In the genomic region with DNA sequence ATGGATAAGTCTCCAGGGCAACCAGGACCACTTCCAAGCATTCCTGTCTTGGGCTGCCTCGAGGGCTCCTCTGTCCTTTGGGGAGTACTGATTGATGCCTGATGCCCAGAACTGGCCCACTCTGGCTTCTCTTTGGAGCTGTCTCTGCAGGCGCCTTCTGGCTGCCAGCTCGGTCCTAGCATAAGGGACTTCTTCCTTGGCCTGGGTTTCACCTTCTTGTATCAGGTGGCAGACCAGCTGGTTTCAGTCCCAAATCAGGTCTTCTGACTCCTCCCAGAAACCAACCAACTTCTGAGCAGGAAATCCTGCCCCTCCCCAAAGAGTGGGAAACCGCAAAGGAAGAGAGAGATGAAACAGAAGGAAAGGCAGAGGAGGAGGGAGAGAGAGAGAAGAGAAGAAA, we compare ENCODE assay signal across 15 cellular contexts. TPM values are rescaled to one million over a fixed set of nuclear protein-coding genes. Genes with fewer than 3 reads are reported as not detected.
A peak's percentile ranks its signal among the peaks of the same experiment; 100 is the strongest.
DNase-seq lines count a peak whose midpoint lies in the region; ATAC-seq and TF ChIP-seq lines count a peak whose summit lies in the region.
"Had no signal": no experiment of that assay in that cellular context is flagged by ENCODE, and none has a peak within 500 bp of the region (broad histone marks: within the 10 kb centered on the region; RNA-seq: fewer than 3 reads in every experiment).

No MANE protein-coding gene starts in this region.

- no peak overlapping the region for H3K4ac ChIP-seq in H9 (ENCODE audit: low read depth, low read length)

- no peaks in the 10 kb centered on the region for H3K79me1 ChIP-seq in H9 (ENCODE audit: insufficient read depth, low read depth, low read length, poor library complexity, severe bottlenecking)

- no peak overlapping the region for H3K14ac ChIP-seq in H9 (ENCODE audit: insufficient read depth, low read length)

- CTCF ChIA-PET in activated naive CD4-positive, alpha-beta T cell treated with anti-CD3 and anti-CD28 coated beads for 36 hours (lab: Charles Lee): interaction anchor here (0.7 to 5.3 kb wide), 7 partner anchors 9 to 79 kb away, joined by 3 to 17 read pairs (median 4); no protein-coding TSS in a partner anchor
- CTCF ChIA-PET in activated CD8-positive, alpha-beta T cell treated with anti-CD3 and anti-CD28 coated beads for 36 hours (lab: Charles Lee): interaction anchor here (0.7 to 1.7 kb wide), 4 partner anchors 12 to 119 kb away, joined by 3 to 8 read pairs (median 4); no protein-coding TSS in a partner anchor

- no peak overlapping the region for H3K56ac ChIP-seq in H9 (ENCODE audit: insufficient read length, low read depth, low read length)

- H3K23me2 ChIP-seq in H9 (ENCODE audit: insufficient read length, low read depth, low read length, poor library complexity, severe bottlenecking): no peaks in the 10 kb centered on the region

- no peak overlapping the region for H2AFZ ChIP-seq in H9 (ENCODE audit: low read length)
- H2AFZ ChIP-seq: parathyroid adenoma had no signal

- no peaks in the 10 kb centered on the region for H3K36me3 ChIP-seq in spleen

- no peak overlapping the region for H2BK5ac ChIP-seq in H9 (ENCODE audit: insufficient read length, low read length)

- H2BK15ac ChIP-seq in H9 (ENCODE audit: low read depth, low read length): no peak overlapping the region

- no peak overlapping the region for H3K18ac ChIP-seq in H9 (ENCODE audit: insufficient read length, low read depth, low read length)

- H2BK20ac ChIP-seq in H9 (ENCODE audit: low read depth, low read length, poor library complexity, severe bottlenecking): no peak overlapping the region

- H3K27me3 Mint-ChIP-seq in activated naive CD4-positive, alpha-beta T cell treated with anti-CD3 and anti-CD28 coated beads for 36 hours (ENCODE audit: low read depth): no peaks in the 10 kb centered on the region
- peaks cover 19% of the 10 kb centered on the region for H3K27me3 Mint-ChIP-seq in H9 (ENCODE audit: low read depth)
- H3K27me3 Mint-ChIP-seq in activated CD8-positive, alpha-beta T cell treated with anti-CD3 and anti-CD28 coated beads for 36 hours: peaks cover 11% of the 10 kb centered on the region

- no peak overlapping the region for H3K4me3 ChIP-seq in spleen
- H3K4me3 ChIP-seq: SK-N-MC had no signal

- intact Hi-C loops in activated naive CD4-positive, alpha-beta T cell treated with anti-CD3 and anti-CD28 coated beads for 36 hours (cut with micrococcal nuclease): loop anchor here (1.0 kb wide), 1 partner anchor 13 kb away; no protein-coding TSS in a partner anchor
- intact Hi-C loops in activated CD8-positive, alpha-beta T cell treated with anti-CD3 and anti-CD28 coated beads for 36 hours (cut with micrococcal nuclease): no loop called here
- intact Hi-C loops in spleen (cut with DNase I; ENCODE audit: low total_unique reads): no loop called here

- no peak overlapping the region for H3K9ac ChIP-seq in H9 (ENCODE audit: extremely low read depth, insufficient read length, low read length)
- H3K9ac ChIP-seq: parathyroid adenoma had no signal

- no peak for TF ChIP-seq POLR2A in spleen (IDR thresholded peaks at IDR 0.05)

- no peak overlapping the region for H3K23ac ChIP-seq in H9 (ENCODE audit: insufficient read length, low read depth, low read length)

- H3K36me3 Mint-ChIP-seq in activated naive CD4-positive, alpha-beta T cell treated with anti-CD3 and anti-CD28 coated beads for 36 hours (ENCODE audit: low read depth): peaks cover 5% of the 10 kb centered on the region
- H3K36me3 Mint-ChIP-seq in H9 (ENCODE audit: insufficient read depth in 1 of 3, low read depth in 3 of 3): no peaks in the 10 kb centered on the region
- H3K36me3 Mint-ChIP-seq in activated CD8-positive, alpha-beta T cell treated with anti-CD3 and anti-CD28 coated beads for 36 hours (ENCODE audit: low read depth): no peaks in the 10 kb centered on the region

- no peak overlapping the region for H2AK5ac ChIP-seq in H9 (ENCODE audit: insufficient read length, low read length)

- H3T11ph ChIP-seq in H9 (ENCODE audit: low read length): no peak overlapping the region

- no peak overlapping the region for H3K27ac Mint-ChIP-seq in activated naive CD4-positive, alpha-beta T cell treated with anti-CD3 and anti-CD28 coated beads for 36 hours
- H3K27ac Mint-ChIP-seq in H9: peak overlapping the region in 1 of 3 experiments; percentile 21; a peak in 1 of 7 replicates
- no peak overlapping the region for H3K27ac Mint-ChIP-seq in activated CD8-positive, alpha-beta T cell treated with anti-CD3 and anti-CD28 coated beads for 36 hours

- peak; percentile 74 for DNase-seq in activated naive CD4-positive, alpha-beta T cell treated with anti-CD3 and anti-CD28 coated beads for 36 hours
- DNase-seq in activated naive CD4-positive, alpha-beta T cell (lab: John Stamatoyannopoulos, UW): no peak
- peak; percentile 33 for DNase-seq in H9
- DNase-seq in activated CD8-positive, alpha-beta T cell treated with anti-CD3 and anti-CD28 coated beads for 36 hours: peak; percentile 31
- DNase-seq in spleen: no peak
- DNase-seq in stimulated activated naive CD4-positive, alpha-beta T cell treated with Interleukin-2 at 50 U/mL for 16 hours (lab: John Stamatoyannopoulos, UW): no peak
- DNase-seq in epidermal melanocyte (ENCODE audit: insufficient read length, low spot score): no peak
- DNase-seq: activated CD8-positive, alpha-beta memory T cell treated with anti-CD3 and anti-CD28 coated beads, Interleukin-2, amount 50 U/mL, for 4 hours; cerebellar nuclear complex; foreskin fibroblast; left cardiac atrium; NCI-H524 treated with DMSO at 0.1 percent for 48 hours had no signal

- no peak overlapping the region for H4K8ac ChIP-seq in H9 (replicated peaks; ENCODE audit: insufficient read length, low read depth, low read length)

- H2BK12ac ChIP-seq in H9 (ENCODE audit: insufficient read length, low read depth, low read length): no peak overlapping the region

- H3K27me3 ChIP-seq in H9 (ENCODE audit: insufficient read depth, low read length) (no peaks in the 10 kb centered on the region), spleen (replicated peaks in 1 of 7) (peaks cover 0 to 41% (median 0%) of the 10 kb centered on the region in 7 donors)

- no peak overlapping the region for H4K91ac ChIP-seq in H9 (ENCODE audit: insufficient read length, low read depth, low read length)

- H3K4me1 ChIP-seq in H9 (ENCODE audit: insufficient read depth, low read length) (no peaks in the 10 kb centered on the region), spleen (peaks cover 0 to 18% (median 11%) of the 10 kb centered on the region in 6 donors)
- H3K4me1 ChIP-seq: parathyroid adenoma had no signal

- peak; percentile 49 for ATAC-seq in activated CD8-positive, alpha-beta T cell treated with anti-CD3 and anti-CD28 coated beads for 36 hours
- ATAC-seq in HG03139 (IDR thresholded peaks at IDR 0.05; ENCODE audit: unreplicated experiment): no peak
- ATAC-seq: left cardiac atrium had no signal

- H2BK120ac ChIP-seq in H9 (ENCODE audit: low read depth, low read length, poor library complexity, severe bottlenecking): no peak overlapping the region

- no peaks in the 10 kb centered on the region for H3K9me3 ChIP-seq in H9 (ENCODE audit: control insufficient read depth, low read depth, low read length)
- H3K9me3 ChIP-seq in spleen: no peaks in the 10 kb centered on the region

- no peaks in the 10 kb centered on the region for H3K79me2 ChIP-seq in H9 (ENCODE audit: insufficient read depth, low read length)
- H3K79me2 ChIP-seq: parathyroid adenoma had no signal

- no peak for TF ChIP-seq CTCF in H9 (conservative IDR thresholded peaks at IDR 0.05)
- no peak for TF ChIP-seq CTCF in activated CD8-positive, alpha-beta T cell treated with anti-CD3 and anti-CD28 coated beads for 36 hours (IDR thresholded peaks at IDR 0.05)
- no peak for TF ChIP-seq CTCF in spleen (IDR thresholded peaks at IDR 0.05 in 8 of 11, conservative IDR thresholded peaks at IDR 0.05 in 3 of 11)

- no peak overlapping the region for H4K5ac ChIP-seq in H9 (ENCODE audit: insufficient read length, low read depth, low read length)

- H3K4me1 Mint-ChIP-seq in activated naive CD4-positive, alpha-beta T cell treated with anti-CD3 and anti-CD28 coated beads for 36 hours (ENCODE audit: low read depth): peaks cover 47% of the 10 kb centered on the region
- peaks cover 0 to 3% of the 10 kb centered on the region in 2 experiments; a peak in 1 of 4 replicates for H3K4me1 Mint-ChIP-seq in H9
- H3K4me1 Mint-ChIP-seq in activated CD8-positive, alpha-beta T cell treated with anti-CD3 and anti-CD28 coated beads for 36 hours (ENCODE audit: low read depth): peaks cover 18% of the 10 kb centered on the region

- no peak overlapping the region for H3K4me2 ChIP-seq in H9 (ENCODE audit: insufficient read depth, insufficient read length, low read length)

- WGBS in H9 (ENCODE audit: extremely low coverage, insufficient read length, low lambda C conversion rate): no CpG with 5 or more reads among the region's 4 CpGs
- 38 to 51% (median 40%) methylated on average over 4 of the region's 4 CpGs for WGBS in spleen, 5 donors

- H3K9me3 Mint-ChIP-seq in activated naive CD4-positive, alpha-beta T cell treated with anti-CD3 and anti-CD28 coated beads for 36 hours: no peaks in the 10 kb centered on the region
- no peaks in the 10 kb centered on the region for H3K9me3 Mint-ChIP-seq in H9
- H3K9me3 Mint-ChIP-seq in activated CD8-positive, alpha-beta T cell treated with anti-CD3 and anti-CD28 coated beads for 36 hours: no peaks in the 10 kb centered on the region

- H3K27ac ChIP-seq in H9 (ENCODE audit: insufficient read length, low read depth, low read length): no peak overlapping the region
- peak overlapping the region in 6 of 8 donors; percentile 20 to 58 (median 46) for H3K27ac ChIP-seq in spleen
- H3K27ac ChIP-seq: parathyroid adenoma, SK-N-MC had no signal

- H3K4me3 Mint-ChIP-seq in activated naive CD4-positive, alpha-beta T cell treated with anti-CD3 and anti-CD28 coated beads for 36 hours: peak overlapping the region; percentile 28
- no peak overlapping the region for H3K4me3 Mint-ChIP-seq in H9
- H3K4me3 Mint-ChIP-seq in activated CD8-positive, alpha-beta T cell treated with anti-CD3 and anti-CD28 coated beads for 36 hours: no peak overlapping the region

- POLR2A ChIA-PET in activated CD8-positive, alpha-beta T cell treated with anti-CD3 and anti-CD28 coated beads for 36 hours (lab: Charles Lee): interaction anchor here (0.6 kb wide), 1 partner anchor 94 kb away, joined by 3 read pairs; no protein-coding TSS in a partner anchor

- H4K20me1 ChIP-seq in H9 (ENCODE audit: control insufficient read depth, insufficient read depth, insufficient read length): no peaks in the 10 kb centered on the region

RNA-seq across cellular contexts. Expression of a gene that starts 10.6 kb away (rescaled TPM):
- 100 to 1,000 TPM; 138 to 139 TPM for total RNA-seq in activated naive CD4-positive, alpha-beta T cell treated with anti-CD3 and anti-CD28 coated beads for 36 hours
- total RNA-seq in H9 (2021) (0.26 and 0.35 TPM in 2 replicates), spleen (100 to 1,000 TPM in 1 of 7 donors, 10 to 100 TPM in 6; 12.5 to 126 (median 22.3) TPM)
- total RNA-seq in activated CD8-positive, alpha-beta T cell treated with anti-CD3 and anti-CD28 coated beads for 36 hours: 1 to 10 TPM; 4.9 to 5.7 TPM
- 10 to 100 TPM; 34.2 to 77.0 (median 41.0) TPM for polyA plus RNA-seq in spleen

RNA-seq across cellular contexts. Expression of a gene that starts 18.8 kb away (rescaled TPM):
- total RNA-seq in activated naive CD4-positive, alpha-beta T cell treated with anti-CD3 and anti-CD28 coated beads for 36 hours: 1 to 10 TPM; 6.7 to 8.0 TPM
- total RNA-seq in H9 (2021) (not detected in 2 replicates), spleen (10 to 100 TPM in 2 of 7 donors, 1 to 10 TPM in 5; 1.8 to 14.9 (median 4.2) TPM)
- under 1 TPM; 0.47 to 0.59 TPM for total RNA-seq in activated CD8-positive, alpha-beta T cell treated with anti-CD3 and anti-CD28 coated beads for 36 hours
- polyA plus RNA-seq in spleen: 1 to 10 TPM; 2.6 to 3.5 (median 3.2) TPM

RNA-seq across cellular contexts. Expression of a gene that starts 33.6 kb away (rescaled TPM):
- 10 to 100 TPM; 11.8 to 13.0 TPM for total RNA-seq in activated naive CD4-positive, alpha-beta T cell treated with anti-CD3 and anti-CD28 coated beads for 36 hours
- total RNA-seq in H9 (2021): 0.26 and 0.28 TPM in 2 replicates
- total RNA-seq in activated CD8-positive, alpha-beta T cell treated with anti-CD3 and anti-CD28 coated beads for 36 hours: under 1 TPM; 0.60 to 0.70 TPM
- total RNA-seq in spleen: 1 to 10 TPM in 2 of 7 donors, under 1 TPM in 5; 0.43 to 3.4 (median 0.82) TPM
- polyA plus RNA-seq in spleen: under 1 TPM; 0.54 to 0.93 (median 0.77) TPM

Comparison
In these comparisons a context has a peak if more than half of its experiments do, and no peak if none do; other contexts are left out.
1. DNase-seq: peak in activated naive CD4-positive, alpha-beta T cell treated with anti-CD3 and anti-CD28 coated beads for 36 hours (single experiment), H9 (single experiment) and activated CD8-positive, alpha-beta T cell treated with anti-CD3 and anti-CD28 coated beads for 36 hours (single experiment); none in activated naive CD4-positive, alpha-beta T cell (0 of 4), spleen (single experiment), stimulated activated naive CD4-positive, alpha-beta T cell treated with Interleukin-2 at 50 U/mL for 16 hours (single experiment) and epidermal melanocyte (single experiment).